35 cellular contexts compared by ENCODE assay signal in genomic region chr9:18978188-18978587, GRCh38. TPM values are rescaled to one million over a fixed set of nuclear protein-coding genes. Genes with fewer than 3 reads are reported as not detected.
"Had no signal": no experiment of that assay in that cellular context is flagged by ENCODE, and none has a peak within 500 bp of the region (broad histone marks: within the 10 kb centered on the region; RNA-seq: fewer than 3 reads in every experiment).

No MANE protein-coding gene starts in this region.

- H3K36me3 ChIP-seq: adrenal gland, ascending aorta, cardiac muscle cell had no signal

- H3K27me3 ChIP-seq: adrenal gland, ascending aorta, cardiac muscle cell had no signal

- H3K9me3 ChIP-seq: adrenal gland, ascending aorta had no signal

- FAIRE-seq: bronchial epithelial cell, TTC549 had no signal

- ATAC-seq: activated CD8-positive, alpha-beta T cell treated with anti-CD3 and anti-CD28 coated beads for 36 hours; activated naive CD4-positive, alpha-beta T cell treated with anti-CD3 and anti-CD28 coated beads, Interleukin-2, amount 50 U/mL, for 72 hours; activated T-cell treated with anti-CD3 and anti-CD28 coated beads, Interleukin-2, amount 50 U/mL, for 4 hours; activated T-cell treated with anti-CD3 and anti-CD28 coated beads, Interleukin-2, amount 50 U/mL, for 72 hours; activated T-helper 17 cell treated with anti-CD3 and anti-CD28 coated beads, Interleukin-2, amount 50 U/mL, for 72 hours had no signal

- H3K4me3 ChIP-seq: adrenal gland, ascending aorta, cardiac muscle cell had no signal

- H3K27ac ChIP-seq: adrenal gland, ascending aorta, cardiac muscle cell, VCaP had no signal

- DNase-seq: activated B cell treated with CpG ODN at 0.5 μM for 24 hours; activated CD4-positive, alpha-beta memory T cell treated with anti-CD3 and anti-CD28 coated beads for 36 hours; activated CD4-positive, alpha-beta T cell treated with anti-CD3 and anti-CD28 coated beads for 4 hours; activated CD4-positive, alpha-beta T cell treated with anti-CD3 and anti-CD28 coated beads, Interleukin-2, amount 10 ng/mL, durations not matched to agents 24 days and 14 days; activated CD4-positive, alpha-beta T cell treated with anti-CD3 and anti-CD28 coated beads, Interleukin-2, amount 50 U/mL, for 1 hour; activated CD4-positive, alpha-beta T cell treated with anti-CD3 and anti-CD28 coated beads, Interleukin-2, amount 50 U/mL, for 4 hours; activated CD4-positive, CD25-positive, alpha-beta regulatory T cell treated with anti-CD3 and anti-CD28 coated beads, Interleukin-2, amount 50 U/mL, for 72 hours; activated CD8-positive, alpha-beta memory T cell treated with anti-CD3 and anti-CD28 coated beads, Interleukin-2, amount 50 U/mL, for 4 hours; activated CD8-positive, alpha-beta T cell treated with anti-CD3 and anti-CD28 coated beads for 36 hours; activated effector memory CD4-positive, alpha-beta T cell treated with anti-CD3 and anti-CD28 coated beads, Interleukin-2, amount 50 U/mL, for 16 hours; activated gamma-delta T cell treated with Interleukin-2 at 50 U/mL for 16 hours; activated naive CD4-positive, alpha-beta T cell; activated naive CD4-positive, alpha-beta T cell treated with anti-CD3 and anti-CD28 coated beads for 36 hours; activated naive CD4-positive, alpha-beta T cell treated with anti-CD3 and anti-CD28 coated beads, Interleukin-2, amount 50 U/mL, for 16 hours; activated naive CD8-positive, alpha-beta T cell treated with anti-CD3 and anti-CD28 coated beads for 36 hours; activated T-cell treated with anti-CD3 and anti-CD28 coated beads for 4 hours; activated T-cell treated with anti-CD3 and anti-CD28 coated beads, Interleukin-2, amount 50 U/mL, for 1 hour; activated T-cell treated with anti-CD3 and anti-CD28 coated beads, Interleukin-2, amount 50 U/mL, for 4 hours; activated T-cell treated with anti-CD3 and anti-CD28 coated beads, Interleukin-2, amount 50 U/mL, for 72 hours; adrenal gland; amygdala; anterior cingulate cortex; caudate nucleus; cerebellar nuclear complex; T-helper 1 cell; T-helper 2 cell; T-helper 9 cell had no signal

RNA-seq across cellular contexts. Expression of gene SAXO1, which starts 54.8 kb away (rescaled TPM):
- total RNA-seq: activated CD4-positive, alpha-beta T cell treated with anti-CD3 and anti-CD28 coated beads, Interleukin-2, amount 10 ng/mL, durations not matched to agents 24 days and 14 days; activated naive CD4-positive, alpha-beta T cell treated with anti-CD3 and anti-CD28 coated beads for 36 hours; activated naive CD8-positive, alpha-beta T cell treated with anti-CD3 and anti-CD28 coated beads for 36 hours; activated T-cell treated with anti-CD3 and anti-CD28 coated beads, Interleukin-2, amount 50 U/mL, for 4 hours; activated T-cell treated with anti-CD3 and anti-CD28 coated beads, Interleukin-2, amount 50 U/mL, for 72 hours; activated T-helper 1 cell treated with anti-CD3 and anti-CD28 coated beads, Interleukin-12 subunit alpha, Interleukin-12 subunit beta, Interleukin-2, Interleukin-4 antibody, amounts not matched to agents 30 ng/mL and 10 ng/mL and 1 ng/mL, durations not matched to agents 14 hours and 24 hours and 36 hours; bronchial epithelial cell had no signal
